Comparison of ENCODE assay signal across 1 cellular context in genomic region chr12:42237052-42237852, GRCh38.
A peak's percentile ranks its signal among the peaks of the same experiment; 100 is the strongest.
TF ChIP-seq lines count a peak whose summit lies in the region.

No MANE protein-coding gene starts in this region.

TF ChIP-seq in WTC11, 78 proteins besides CTCF, POLR2A, EP300 and RAD21 (continued from another document):
- TF ChIP-seq, protein P1, sequence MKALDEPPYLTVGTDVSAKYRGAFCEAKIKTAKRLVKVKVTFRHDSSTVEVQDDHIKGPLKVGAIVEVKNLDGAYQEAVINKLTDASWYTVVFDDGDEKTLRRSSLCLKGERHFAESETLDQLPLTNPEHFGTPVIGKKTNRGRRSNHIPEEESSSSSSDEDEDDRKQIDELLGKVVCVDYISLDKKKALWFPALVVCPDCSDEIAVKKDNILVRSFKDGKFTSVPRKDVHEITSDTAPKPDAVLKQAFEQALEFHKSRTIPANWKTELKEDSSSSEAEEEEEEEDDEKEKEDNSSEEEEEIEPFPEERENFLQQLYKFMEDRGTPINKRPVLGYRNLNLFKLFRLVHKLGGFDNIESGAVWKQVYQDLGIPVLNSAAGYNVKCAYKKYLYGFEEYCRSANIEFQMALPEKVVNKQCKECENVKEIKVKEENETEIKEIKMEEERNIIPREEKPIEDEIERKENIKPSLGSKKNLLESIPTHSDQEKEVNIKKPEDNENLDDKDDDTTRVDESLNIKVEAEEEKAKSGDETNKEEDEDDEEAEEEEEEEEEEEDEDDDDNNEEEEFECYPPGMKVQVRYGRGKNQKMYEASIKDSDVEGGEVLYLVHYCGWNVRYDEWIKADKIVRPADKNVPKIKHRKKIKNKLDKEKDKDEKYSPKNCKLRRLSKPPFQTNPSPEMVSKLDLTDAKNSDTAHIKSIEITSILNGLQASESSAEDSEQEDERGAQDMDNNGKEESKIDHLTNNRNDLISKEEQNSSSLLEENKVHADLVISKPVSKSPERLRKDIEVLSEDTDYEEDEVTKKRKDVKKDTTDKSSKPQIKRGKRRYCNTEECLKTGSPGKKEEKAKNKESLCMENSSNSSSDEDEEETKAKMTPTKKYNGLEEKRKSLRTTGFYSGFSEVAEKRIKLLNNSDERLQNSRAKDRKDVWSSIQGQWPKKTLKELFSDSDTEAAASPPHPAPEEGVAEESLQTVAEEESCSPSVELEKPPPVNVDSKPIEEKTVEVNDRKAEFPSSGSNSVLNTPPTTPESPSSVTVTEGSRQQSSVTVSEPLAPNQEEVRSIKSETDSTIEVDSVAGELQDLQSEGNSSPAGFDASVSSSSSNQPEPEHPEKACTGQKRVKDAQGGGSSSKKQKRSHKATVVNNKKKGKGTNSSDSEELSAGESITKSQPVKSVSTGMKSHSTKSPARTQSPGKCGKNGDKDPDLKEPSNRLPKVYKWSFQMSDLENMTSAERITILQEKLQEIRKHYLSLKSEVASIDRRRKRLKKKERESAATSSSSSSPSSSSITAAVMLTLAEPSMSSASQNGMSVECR (CRISPR knock-in tag; IDR thresholded peaks at IDR 0.05; ENCODE audit: borderline replicate concordance) = no peak
- TF ChIP-seq KAT7 (CRISPR knock-in tag; IDR thresholded peaks at IDR 0.05; ENCODE audit: borderline replicate concordance) (no peak), MAX (CRISPR knock-in tag; IDR thresholded peaks at IDR 0.05) (peak; percentile 67; the same call in 1 of the 2 replicates), FOXK1 (CRISPR knock-in tag; IDR thresholded peaks at IDR 0.05) (peak; percentile 41; the same call in 1 of the 2 replicates), AFF4 (CRISPR knock-in tag; IDR thresholded peaks at IDR 0.05; ENCODE audit: borderline replicate concordance) (no peak), ETV6 (CRISPR knock-in tag; IDR thresholded peaks at IDR 0.05) (no peak), NFATC4 (CRISPR knock-in tag; IDR thresholded peaks at IDR 0.05) (no peak), FOXJ3 (CRISPR knock-in tag; IDR thresholded peaks at IDR 0.05; ENCODE audit: borderline replicate concordance) (no peak)
- TF ChIP-seq, protein P2, sequence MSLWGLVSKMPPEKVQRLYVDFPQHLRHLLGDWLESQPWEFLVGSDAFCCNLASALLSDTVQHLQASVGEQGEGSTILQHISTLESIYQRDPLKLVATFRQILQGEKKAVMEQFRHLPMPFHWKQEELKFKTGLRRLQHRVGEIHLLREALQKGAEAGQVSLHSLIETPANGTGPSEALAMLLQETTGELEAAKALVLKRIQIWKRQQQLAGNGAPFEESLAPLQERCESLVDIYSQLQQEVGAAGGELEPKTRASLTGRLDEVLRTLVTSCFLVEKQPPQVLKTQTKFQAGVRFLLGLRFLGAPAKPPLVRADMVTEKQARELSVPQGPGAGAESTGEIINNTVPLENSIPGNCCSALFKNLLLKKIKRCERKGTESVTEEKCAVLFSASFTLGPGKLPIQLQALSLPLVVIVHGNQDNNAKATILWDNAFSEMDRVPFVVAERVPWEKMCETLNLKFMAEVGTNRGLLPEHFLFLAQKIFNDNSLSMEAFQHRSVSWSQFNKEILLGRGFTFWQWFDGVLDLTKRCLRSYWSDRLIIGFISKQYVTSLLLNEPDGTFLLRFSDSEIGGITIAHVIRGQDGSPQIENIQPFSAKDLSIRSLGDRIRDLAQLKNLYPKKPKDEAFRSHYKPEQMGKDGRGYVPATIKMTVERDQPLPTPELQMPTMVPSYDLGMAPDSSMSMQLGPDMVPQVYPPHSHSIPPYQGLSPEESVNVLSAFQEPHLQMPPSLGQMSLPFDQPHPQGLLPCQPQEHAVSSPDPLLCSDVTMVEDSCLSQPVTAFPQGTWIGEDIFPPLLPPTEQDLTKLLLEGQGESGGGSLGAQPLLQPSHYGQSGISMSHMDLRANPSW (CRISPR knock-in tag; conservative IDR thresholded peaks at IDR 0.05; ENCODE audit: low read depth) = no peak
